22 cellular contexts compared by ENCODE assay signal in genomic region chr11:73949246-73949645, GRCh38. TPM values are rescaled to one million over a fixed set of nuclear protein-coding genes. Genes with fewer than 3 reads are reported as not detected.
"Had no signal": no experiment of that assay in that cellular context is flagged by ENCODE, and none has a peak within 500 bp of the region (broad histone marks: within the 10 kb centered on the region; RNA-seq: fewer than 3 reads in every experiment).

No MANE protein-coding gene starts in this region.

- H3K4me1 ChIP-seq: breast epithelium, foreskin keratinocyte, lower lobe of right lung, thyroid gland had no signal

- ATAC-seq: activated naive CD4-positive, alpha-beta T cell treated with anti-CD3 and anti-CD28 coated beads, Interleukin-2, amount 50 U/mL, for 72 hours; activated T-helper 17 cell treated with anti-CD3 and anti-CD28 coated beads, Interleukin-2, amount 50 U/mL, for 72 hours; foreskin keratinocyte; left lobe of liver; lower lobe of right lung; naive thymus-derived CD4-positive, alpha-beta T cell; right cardiac atrium had no signal

- H3K4me1 Mint-ChIP-seq: activated CD4-positive, alpha-beta T cell treated with anti-CD3 and anti-CD28 coated beads, Interleukin-2, amount 10 ng/mL, durations not matched to agents 24 days and 14 days; activated T-helper 17 cell treated with anti-CD3 and anti-CD28 coated beads, Interleukin-2, amount 50 U/mL, for 72 hours had no signal

- H3K27ac Mint-ChIP-seq: activated CD4-positive, alpha-beta T cell treated with anti-CD3 and anti-CD28 coated beads, Interleukin-2, amount 10 ng/mL, durations not matched to agents 24 days and 14 days; activated T-helper 17 cell treated with anti-CD3 and anti-CD28 coated beads, Interleukin-2, amount 50 U/mL, for 72 hours; naive thymus-derived CD4-positive, alpha-beta T cell; stimulated activated naive CD8-positive, alpha-beta T cell treated with anti-CD3 and anti-CD28 coated beads, Interleukin-15, Interleukin-2, amounts not matched to agents 100 ng/mL and 50 ng/mL, for 24 hours; T-helper 1 cell treated with Interleukin-12 subunit alpha and Interleukin-12 subunit beta and Interleukin-4 antibody, amounts not matched to agents 30 μg/mL and 1 μg/mL, for 36 hours had no signal

- H3K4me3 ChIP-seq: breast epithelium, lower lobe of right lung, ovary, thyroid gland had no signal

- H3K27me3 Mint-ChIP-seq: activated CD4-positive, alpha-beta T cell treated with anti-CD3 and anti-CD28 coated beads, Interleukin-2, amount 10 ng/mL, durations not matched to agents 24 days and 14 days; activated T-helper 17 cell treated with anti-CD3 and anti-CD28 coated beads, Interleukin-2, amount 50 U/mL, for 72 hours; stimulated activated naive CD8-positive, alpha-beta T cell treated with anti-CD3 and anti-CD28 coated beads, Interleukin-15, Interleukin-2, amounts not matched to agents 100 ng/mL and 50 ng/mL, for 24 hours had no signal

- H3K9me3 ChIP-seq: breast epithelium, lower lobe of right lung, ovary, thyroid gland had no signal

- H3K4me3 Mint-ChIP-seq: activated CD4-positive, alpha-beta T cell treated with anti-CD3 and anti-CD28 coated beads, Interleukin-2, amount 10 ng/mL, durations not matched to agents 24 days and 14 days; activated T-helper 17 cell treated with anti-CD3 and anti-CD28 coated beads, Interleukin-2, amount 50 U/mL, for 72 hours; naive thymus-derived CD4-positive, alpha-beta T cell; stimulated activated naive CD8-positive, alpha-beta T cell treated with anti-CD3 and anti-CD28 coated beads, Interleukin-15, Interleukin-2, amounts not matched to agents 100 ng/mL and 50 ng/mL, for 24 hours; T-helper 1 cell treated with Interleukin-12 subunit alpha and Interleukin-12 subunit beta and Interleukin-4 antibody, amounts not matched to agents 30 μg/mL and 1 μg/mL, for 36 hours had no signal

- H3K27me3 ChIP-seq: breast epithelium, foreskin keratinocyte, ovary, thyroid gland had no signal

- H3K36me3 ChIP-seq: breast epithelium, lower lobe of right lung, ovary, thyroid gland had no signal

- H3K27ac ChIP-seq: breast epithelium, foreskin keratinocyte, lower lobe of right lung, ovary, thyroid gland had no signal

- H3K36me3 Mint-ChIP-seq: activated naive CD4-positive, alpha-beta T cell treated with anti-CD3 and anti-CD28 coated beads, Interleukin-2, amount 50 U/mL, for 72 hours had no signal

- H3K9me3 Mint-ChIP-seq: activated CD4-positive, alpha-beta T cell treated with anti-CD3 and anti-CD28 coated beads, Interleukin-2, amount 10 ng/mL, durations not matched to agents 24 days and 14 days; activated naive CD4-positive, alpha-beta T cell treated with anti-CD3 and anti-CD28 coated beads, Interleukin-2, amount 50 U/mL, for 72 hours; activated T-helper 17 cell treated with anti-CD3 and anti-CD28 coated beads, Interleukin-2, amount 50 U/mL, for 72 hours; naive thymus-derived CD4-positive, alpha-beta T cell; stimulated activated naive CD8-positive, alpha-beta T cell treated with anti-CD3 and anti-CD28 coated beads, Interleukin-15, Interleukin-2, amounts not matched to agents 100 ng/mL and 50 ng/mL, for 24 hours; T-helper 1 cell treated with Interleukin-12 subunit alpha and Interleukin-12 subunit beta and Interleukin-4 antibody, amounts not matched to agents 30 μg/mL and 1 μg/mL, for 36 hours had no signal

- FAIRE-seq: endometrium had no signal

- DNase-seq: activated CD4-positive, alpha-beta T cell treated with anti-CD3 and anti-CD28 coated beads, Interleukin-2, amount 10 ng/mL, durations not matched to agents 24 days and 14 days; activated T-cell treated with anti-CD3 and anti-CD28 coated beads, Interleukin-2, amount 50 U/mL, for 1 hour; cortex of kidney; foreskin keratinocyte; lower lobe of right lung; naive thymus-derived CD4-positive, alpha-beta T cell; ovary; right cardiac atrium; stimulated activated CD4-positive, alpha-beta T cell treated with anti-CD3 and anti-CD28 coated beads, Interleukin-12 subunit alpha, Interleukin-12 subunit beta, amount 100 ng/mL, for 4 hours; substantia nigra; thyroid gland had no signal

RNA-seq across cellular contexts. Expression of gene DNAJB13, which starts 1.6 kb away (rescaled TPM):
- total RNA-seq: breast epithelium, glomerular endothelial cell, kidney epithelial cell, left lobe of liver, pulmonary artery endothelial cell, skeletal muscle tissue had no signal
- polyA plus RNA-seq: foreskin keratinocyte, right cardiac atrium had no signal
